ENCODE assay signal across 9 cellular contexts in genomic region chr10:133372507-133372906, GRCh38. TPM values are rescaled to one million over a fixed set of nuclear protein-coding genes. Genes with fewer than 3 reads are reported as not detected.
DNase-seq lines count a peak whose midpoint lies in the region; ATAC-seq and TF ChIP-seq lines count a peak whose summit lies in the region.
"Had no signal": no experiment of that assay in that cellular context is flagged by ENCODE, and none has a peak within 500 bp of the region (broad histone marks: within the 10 kb centered on the region; RNA-seq: fewer than 3 reads in every experiment).

No MANE protein-coding gene starts in this region.

- H3K4me3 Mint-ChIP-seq in HFFc6 (peak overlapping the region; percentile 62), immature natural killer cell (peak overlapping the region in 3 of 5 donors; percentile 71 to 80 (median 80))
- H3K4me3 Mint-ChIP-seq in stimulated activated naive B cell treated with anti-CD40 and anti-IgM and Interleukin-4, amounts not matched to agents 10 μg/mL and 1 μg/mL and 100 μg/mL, for 72 hours = peak overlapping the region; percentile 82 to 99

- TF ChIP-seq CTCF in HFFc6 (IDR thresholded peaks at IDR 0.05) (no peak), ascending aorta (IDR thresholded peaks at IDR 0.05) (no peak)

- peaks cover 12% of the 10 kb centered on the region; the same call in 1 of the 2 replicates for H3K36me3 Mint-ChIP-seq in HFFc6 (ENCODE audit: low read depth)
- peaks cover 4 to 10% (median 10%) of the 10 kb centered on the region in 3 donors for H3K36me3 Mint-ChIP-seq in immature natural killer cell
- H3K36me3 Mint-ChIP-seq in stimulated activated naive B cell treated with anti-CD40 and anti-IgM and Interleukin-4, amounts not matched to agents 10 μg/mL and 1 μg/mL and 100 μg/mL, for 72 hours = peaks cover 21 to 26% of the 10 kb centered on the region in 2 donors

- H3K9me3 ChIP-seq in ascending aorta = no peaks in the 10 kb centered on the region

- peak overlapping the region in 1 of 2 donors; percentile 5 for H3K27ac ChIP-seq in ascending aorta

- intact Hi-C loops in ascending aorta (cut with DNase I) = loop anchor here (5.0 to 10.0 kb wide), 2 partner anchors 40 to 1068 kb away; partner anchors contain the start of gene STK32C

- H3K27ac Mint-ChIP-seq in HFFc6 (no peak overlapping the region), immature natural killer cell (no peak overlapping the region)
- no peak overlapping the region for H3K27ac Mint-ChIP-seq in stimulated activated naive B cell treated with anti-CD40 and anti-IgM and Interleukin-4, amounts not matched to agents 10 μg/mL and 1 μg/mL and 100 μg/mL, for 72 hours

- DNase-seq in HFFc6 (no peak), ascending aorta (ENCODE audit: low spot score in 2 of 2) (no peak), immature natural killer cell (no peak), GF-D8 (lab: John Stamatoyannopoulos, UW) (no peak), DMS114 treated with DMSO at 0.1 percent for 48 hours (lab: John Stamatoyannopoulos, UW; ENCODE audit: unreplicated experiment) (no peak)
- DNase-seq in stimulated activated naive B cell treated with anti-CD40 and anti-IgM and Interleukin-4, amounts not matched to agents 10 μg/mL and 1 μg/mL and 100 μg/mL, for 72 hours = no peak
- DNase-seq: NCI-H524 treated with DMSO at 0.1 percent for 48 hours had no signal

- peaks cover 0 to 8% of the 10 kb centered on the region in 2 donors for H3K4me1 ChIP-seq in ascending aorta

- peak overlapping the region; percentile 66 to 92 for H3K4me3 ChIP-seq in ascending aorta

- H3K36me3 ChIP-seq in ascending aorta = peaks cover 18 to 29% of the 10 kb centered on the region in 2 donors

- peaks cover 6% of the 10 kb centered on the region for H3K4me1 Mint-ChIP-seq in HFFc6 (ENCODE audit: low read depth)
- H3K4me1 Mint-ChIP-seq in immature natural killer cell = peaks cover 7 to 13% of the 10 kb centered on the region in 2 donors
- H3K4me1 Mint-ChIP-seq in stimulated activated naive B cell treated with anti-CD40 and anti-IgM and Interleukin-4, amounts not matched to agents 10 μg/mL and 1 μg/mL and 100 μg/mL, for 72 hours = peaks cover 14 to 43% of the 10 kb centered on the region in 2 donors

- no peak for ATAC-seq in stimulated activated naive B cell treated with anti-CD40 and anti-IgM and Interleukin-4, amounts not matched to agents 10 μg/mL and 1 μg/mL and 100 μg/mL, for 72 hours (replicated peaks)
- ATAC-seq in HG03378 (IDR thresholded peaks at IDR 0.05; ENCODE audit: unreplicated experiment) (no peak), HG02798 (IDR thresholded peaks at IDR 0.05; ENCODE audit: poor library complexity, unreplicated experiment) (no peak)

- H3K27me3 ChIP-seq in ascending aorta = no peaks in the 10 kb centered on the region

- no peaks in the 10 kb centered on the region for H3K9me3 Mint-ChIP-seq in HFFc6
- H3K9me3 Mint-ChIP-seq in immature natural killer cell = no peaks in the 10 kb centered on the region
- peaks cover 0 to 2% of the 10 kb centered on the region in 2 donors for H3K9me3 Mint-ChIP-seq in stimulated activated naive B cell treated with anti-CD40 and anti-IgM and Interleukin-4, amounts not matched to agents 10 μg/mL and 1 μg/mL and 100 μg/mL, for 72 hours

- H3K27me3 Mint-ChIP-seq in HFFc6 (ENCODE audit: insufficient read depth) = no peaks in the 10 kb centered on the region; the same call in 1 of the 2 replicates
- peaks cover 0 to 3% (median 0%) of the 10 kb centered on the region in 3 donors for H3K27me3 Mint-ChIP-seq in immature natural killer cell (ENCODE audit: low read depth in 3 of 3)
- no peaks in the 10 kb centered on the region for H3K27me3 Mint-ChIP-seq in stimulated activated naive B cell treated with anti-CD40 and anti-IgM and Interleukin-4, amounts not matched to agents 10 μg/mL and 1 μg/mL and 100 μg/mL, for 72 hours

RNA-seq across cellular contexts. Expression of gene ECHS1, which starts 0.6 kb away (rescaled TPM):
- total RNA-seq in HFFc6 (2021; fragmentation: NEBNext Ultra II Directional; extraction: Animal tissue kit (Norgen Biotek cat#: 25700)) = 100 to 1,000 TPM; 105 to 137 (median 114) TPM
- 68.0 TPM for total RNA-seq in ascending aorta
- polyA plus RNA-seq in immature natural killer cell = 100 to 1,000 TPM in 2 of 3 donors, 10 to 100 TPM in 1; 91.2 to 134 (median 118) TPM

RNA-seq across cellular contexts. Expression of gene PAOX, which starts 6.6 kb away (rescaled TPM):
- total RNA-seq in HFFc6 (2021; fragmentation: NEBNext Ultra II Directional; extraction: Animal tissue kit (Norgen Biotek cat#: 25700)) = 1 to 10 TPM; 2.4 to 4.9 (median 3.6) TPM
- total RNA-seq in ascending aorta = 1.4 TPM
- polyA plus RNA-seq in immature natural killer cell = 10 to 100 TPM; 10.5 to 13.0 (median 11.0) TPM

RNA-seq across cellular contexts. Expression of gene FUOM, which starts 14.7 kb away (rescaled TPM):
- 1 to 10 TPM in 5 of 6 experiments, under 1 TPM in 1; 0.55 to 8.9 (median 7.8) TPM for total RNA-seq in HFFc6 (2021; fragmentation: NEBNext Ultra II Directional; extraction: Animal tissue kit (Norgen Biotek cat#: 25700))
- total RNA-seq in ascending aorta = 38.5 TPM
- 10 to 100 TPM; 12.3 to 28.7 (median 17.5) TPM for polyA plus RNA-seq in immature natural killer cell

RNA-seq across cellular contexts. Expression of gene MTG1, which starts 21.4 kb away (rescaled TPM):
- 10 to 100 TPM; 23.7 to 33.0 (median 26.6) TPM for total RNA-seq in HFFc6 (2021; fragmentation: NEBNext Ultra II Directional; extraction: Animal tissue kit (Norgen Biotek cat#: 25700))
- 37.8 TPM for total RNA-seq in ascending aorta
- polyA plus RNA-seq in immature natural killer cell = 10 to 100 TPM; 45.5 to 60.3 (median 58.3) TPM

RNA-seq across cellular contexts. Expression of gene PRAP1, which starts 25.3 kb away (rescaled TPM):
- not detected for total RNA-seq in HFFc6 (2021; fragmentation: NEBNext Ultra II Directional; extraction: Animal tissue kit (Norgen Biotek cat#: 25700))
- total RNA-seq in ascending aorta = not detected
- polyA plus RNA-seq in immature natural killer cell = not detected
